25 cellular contexts compared by ENCODE assay signal in the genomic region with DNA sequence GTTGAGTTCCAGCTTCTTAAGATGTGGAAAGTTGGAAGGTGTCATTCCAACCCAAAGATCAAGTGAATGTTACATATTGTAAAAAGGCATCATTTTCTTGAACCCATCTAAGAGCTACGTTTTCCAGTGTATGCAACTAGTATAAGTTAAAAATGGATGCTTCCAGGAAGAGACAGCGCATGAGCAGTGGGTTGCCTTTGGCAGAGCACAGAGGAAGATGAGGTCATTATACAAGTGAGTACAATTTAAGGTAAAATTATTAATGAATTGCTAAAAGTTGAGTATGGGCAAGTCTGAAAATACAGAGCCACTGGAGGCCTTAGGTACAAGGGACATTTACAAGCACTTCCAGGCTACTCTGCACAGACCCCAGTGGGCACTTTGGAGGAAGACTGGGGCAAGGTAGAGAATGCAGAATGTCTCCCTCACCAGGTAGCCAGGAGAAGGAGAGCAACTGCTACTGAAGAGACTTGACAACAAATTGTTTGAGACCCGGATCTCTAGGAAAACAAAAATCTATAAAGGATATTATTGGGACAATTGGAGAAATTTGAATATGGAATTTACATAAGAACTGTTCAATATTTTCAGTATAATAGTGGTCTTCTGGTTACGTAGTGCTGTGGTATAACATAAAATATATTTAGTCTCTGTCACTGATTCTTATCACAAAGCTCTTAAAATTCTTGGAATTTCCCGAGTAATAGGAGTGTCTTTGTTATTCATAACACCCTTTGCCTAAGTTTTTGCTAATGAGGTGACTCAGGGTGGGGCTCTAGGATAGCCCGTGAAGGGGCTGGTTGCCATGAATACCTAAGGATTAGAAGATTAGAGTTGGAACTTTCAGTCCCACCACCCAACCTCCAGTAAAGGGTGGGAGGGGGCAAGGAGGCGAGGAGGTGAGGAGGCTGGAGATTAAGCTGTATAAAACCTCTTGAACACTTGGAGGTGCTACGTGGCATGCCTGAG.
"Had no signal": no experiment of that assay in that cellular context is flagged by ENCODE, and none has a peak within 500 bp of the region (broad histone marks: within the 10 kb centered on the region; RNA-seq: fewer than 3 reads in every experiment).

No MANE protein-coding gene starts in this region.

- H3K27me3 ChIP-seq: gastrocnemius medialis, neural progenitor cell, ovary, stomach had no signal

- ATAC-seq: activated CD8-positive, alpha-beta T cell treated with anti-CD3 and anti-CD28 coated beads, Interleukin-2, amount 10 ng/mL, durations not matched to agents 7 days and 5 days; activated naive CD8-positive, alpha-beta T cell treated with anti-CD3 and anti-CD28 coated beads, Interleukin-2, amount 50 U/mL, for 24 hours; gastrocnemius medialis; left ventricle myocardium superior; mucosa of descending colon; psoas muscle; sciatic nerve; stimulated activated effector memory CD8-positive, alpha-beta T cell treated with anti-CD3 and anti-CD28 coated beads, Interleukin-12 subunit alpha, Interleukin-12 subunit beta, amount 100 ng/mL, for 72 hours had no signal

- H3K4me1 ChIP-seq: gastrocnemius medialis, neural progenitor cell, psoas muscle, stomach had no signal

- H3K9me3 ChIP-seq: gastrocnemius medialis, mucosa of descending colon, ovary, psoas muscle had no signal

- H3K4me3 Mint-ChIP-seq: activated CD8-positive, alpha-beta T cell treated with anti-CD3 and anti-CD28 coated beads, Interleukin-2, amount 10 ng/mL, durations not matched to agents 7 days and 5 days; activated naive CD4-positive, alpha-beta T cell treated with anti-CD3 and anti-CD28 coated beads for 36 hours; activated naive CD8-positive, alpha-beta T cell treated with anti-CD3 and anti-CD28 coated beads, Interleukin-2, amount 50 U/mL, for 24 hours; activated T-cell treated with anti-CD3 and anti-CD28 coated beads, Interleukin-2, amount 50 U/mL, for 24 hours; brain; immature natural killer cell; naive B cell; neural progenitor cell; stimulated activated effector memory CD8-positive, alpha-beta T cell treated with anti-CD3 and anti-CD28 coated beads, Interleukin-12 subunit alpha, Interleukin-12 subunit beta, amount 100 ng/mL, for 72 hours; type B pancreatic cell had no signal

- H3K4me2 ChIP-seq: neural progenitor cell, smooth muscle cell had no signal

- H3K9me3 Mint-ChIP-seq: stimulated activated effector memory CD8-positive, alpha-beta T cell treated with anti-CD3 and anti-CD28 coated beads, Interleukin-12 subunit alpha, Interleukin-12 subunit beta, amount 100 ng/mL, for 72 hours; type B pancreatic cell had no signal

- H3K4me1 Mint-ChIP-seq: activated naive CD8-positive, alpha-beta T cell treated with anti-CD3 and anti-CD28 coated beads, Interleukin-2, amount 50 U/mL, for 24 hours; brain; immature natural killer cell; naive B cell; neural progenitor cell; stimulated activated effector memory CD8-positive, alpha-beta T cell treated with anti-CD3 and anti-CD28 coated beads, Interleukin-12 subunit alpha, Interleukin-12 subunit beta, amount 100 ng/mL, for 72 hours had no signal

- H3K36me3 ChIP-seq: gastrocnemius medialis, neural progenitor cell, ovary, stomach had no signal

- H3K27me3 Mint-ChIP-seq: brain had no signal

- H3K4me3 ChIP-seq: gastrocnemius medialis, mucosa of descending colon, neural progenitor cell, ovary, psoas muscle, smooth muscle cell, stomach had no signal

- H3K36me3 Mint-ChIP-seq: brain; immature natural killer cell; neural progenitor cell; stimulated activated effector memory CD8-positive, alpha-beta T cell treated with anti-CD3 and anti-CD28 coated beads, Interleukin-12 subunit alpha, Interleukin-12 subunit beta, amount 100 ng/mL, for 72 hours; type B pancreatic cell had no signal

- H3K27ac ChIP-seq: gastrocnemius medialis, neural progenitor cell, ovary, psoas muscle, stomach had no signal

- H3K27ac Mint-ChIP-seq: activated CD8-positive, alpha-beta T cell treated with anti-CD3 and anti-CD28 coated beads, Interleukin-2, amount 10 ng/mL, durations not matched to agents 7 days and 5 days; activated naive CD4-positive, alpha-beta T cell treated with anti-CD3 and anti-CD28 coated beads for 36 hours; activated naive CD8-positive, alpha-beta T cell treated with anti-CD3 and anti-CD28 coated beads, Interleukin-2, amount 50 U/mL, for 24 hours; activated T-cell treated with anti-CD3 and anti-CD28 coated beads, Interleukin-2, amount 50 U/mL, for 24 hours; brain; immature natural killer cell; neural progenitor cell; stimulated activated effector memory CD8-positive, alpha-beta T cell treated with anti-CD3 and anti-CD28 coated beads, Interleukin-12 subunit alpha, Interleukin-12 subunit beta, amount 100 ng/mL, for 72 hours; type B pancreatic cell had no signal

- H3K9ac ChIP-seq: neural progenitor cell had no signal

- DNase-seq: activated CD4-positive, alpha-beta T cell treated with anti-CD3 and anti-CD28 coated beads for 48 hours; activated CD4-positive, CD25-positive, alpha-beta regulatory T cell; activated CD8-positive, alpha-beta T cell treated with anti-CD3 and anti-CD28 coated beads, Interleukin-2, amount 10 ng/mL, durations not matched to agents 7 days and 5 days; activated naive CD4-positive, alpha-beta T cell treated with anti-CD3 and anti-CD28 coated beads for 36 hours; activated naive CD8-positive, alpha-beta T cell treated with anti-CD3 and anti-CD28 coated beads, Interleukin-2, amount 50 U/mL, for 24 hours; activated T-cell treated with anti-CD3 and anti-CD28 coated beads, Interleukin-2, amount 50 U/mL, for 24 hours; anterior cingulate cortex; central memory CD4-positive, alpha-beta T cell; gastrocnemius medialis; head of caudate nucleus; immature natural killer cell; kidney glomerular epithelial cell; left ventricle myocardium superior; mucosa of descending colon; naive B cell; ovary; psoas muscle; stimulated activated CD4-positive, alpha-beta T cell treated with anti-CD3 and anti-CD28 coated beads, Interleukin-4, amount 100 ng/mL, for 24 hours; stomach had no signal

- H2AFZ ChIP-seq: neural progenitor cell had no signal
